32 cellular contexts compared by ENCODE assay signal in the genomic region with DNA sequence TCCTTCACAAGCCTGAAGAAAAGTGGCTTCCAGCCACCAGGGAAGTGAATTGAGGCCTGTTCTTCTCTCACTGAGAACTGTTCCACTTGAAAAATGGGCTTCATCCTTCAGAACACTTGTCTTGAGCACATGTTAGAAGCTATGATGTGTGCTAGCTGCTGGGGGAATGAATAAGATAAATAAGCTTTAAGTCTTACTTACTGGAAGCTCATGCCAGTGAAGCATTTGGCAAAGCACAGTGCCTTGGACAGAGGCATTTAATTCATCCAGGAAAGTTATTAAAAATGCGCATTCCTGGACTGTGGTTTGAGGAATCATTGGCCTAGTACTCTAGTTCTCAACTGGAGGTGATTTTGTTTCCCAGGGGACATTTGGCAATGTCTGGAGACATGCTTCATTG.
A peak's percentile ranks its signal among the peaks of the same experiment; 100 is the strongest.
DNase-seq lines count a peak whose midpoint lies in the region; ATAC-seq and TF ChIP-seq lines count a peak whose summit lies in the region.
"Had no signal": no experiment of that assay in that cellular context is flagged by ENCODE, and none has a peak within 500 bp of the region (broad histone marks: within the 10 kb centered on the region; RNA-seq: fewer than 3 reads in every experiment).

No MANE protein-coding gene starts in this region.

- H3K4me3 ChIP-seq in SK-N-SH (ENCODE audit: low read depth in 2 of 2, low read length in 1 of 2), result no peak overlapping the region
- H3K4me3 ChIP-seq in fibroblast of the aortic adventitia (ENCODE audit: low read depth, low read length), result no peak overlapping the region
- H3K4me3 ChIP-seq in upper lobe of right lung, result no peak overlapping the region
- no peak overlapping the region for H3K4me3 ChIP-seq in ovary
- H3K4me3 ChIP-seq: adrenal gland, gastrocnemius medialis, hepatocyte, pancreas, smooth muscle cell had no signal

- H2AFZ ChIP-seq in SK-N-SH (ENCODE audit: low read depth), result no peak overlapping the region
- H2AFZ ChIP-seq: hepatocyte had no signal

- no peaks in the 10 kb centered on the region for H3K9me3 ChIP-seq in SK-N-SH
- no peaks in the 10 kb centered on the region for H3K9me3 ChIP-seq in upper lobe of right lung
- H3K9me3 ChIP-seq in ovary, result no peaks in the 10 kb centered on the region
- H3K9me3 ChIP-seq: adrenal gland, BE2C, gastrocnemius medialis, pancreas had no signal

- TF ChIP-seq CTCF in SK-N-SH (IDR thresholded peaks at IDR 0.05), result no peak
- TF ChIP-seq CTCF in fibroblast of the aortic adventitia (IDR thresholded peaks at IDR 0.05; ENCODE audit: insufficient read depth, low read length), result no peak
- TF ChIP-seq CTCF in upper lobe of right lung (IDR thresholded peaks at IDR 0.05), result no peak
- TF ChIP-seq CTCF in ovary (IDR thresholded peaks at IDR 0.05), result no peak

- H3K4me1 ChIP-seq in SK-N-SH (ENCODE audit: control insufficient read depth in 1 of 2, insufficient read depth in 2 of 2, low read depth in 1 of 2, low read length in 1 of 2) (peaks cover 0 to 40% of the 10 kb centered on the region in 2 experiments; a peak in 2 of 4 replicates), upper lobe of right lung (peaks cover 7% of the 10 kb centered on the region), ovary (ENCODE audit: insufficient read depth) (peaks cover 2% of the 10 kb centered on the region)
- H3K4me1 ChIP-seq: adrenal gland, BE2C, gastrocnemius medialis had no signal

- TF ChIP-seq POLR2A in ovary (IDR thresholded peaks at IDR 0.05), result no peak

- H3K27me3 ChIP-seq in SK-N-SH (ENCODE audit: insufficient read depth) (no peaks in the 10 kb centered on the region), upper lobe of right lung (no peaks in the 10 kb centered on the region), ovary (no peaks in the 10 kb centered on the region)
- H3K27me3 ChIP-seq: adrenal gland, BE2C, gastrocnemius medialis, hepatocyte, pancreas had no signal

- no peaks in the 10 kb centered on the region for H3K36me3 ChIP-seq in SK-N-SH (replicated peaks in 1 of 2; ENCODE audit: control insufficient read depth in 1 of 2, insufficient read depth in 2 of 2, low read length in 1 of 2)
- no peaks in the 10 kb centered on the region for H3K36me3 ChIP-seq in upper lobe of right lung
- no peaks in the 10 kb centered on the region for H3K36me3 ChIP-seq in ovary
- H3K36me3 ChIP-seq: adrenal gland, BE2C, gastrocnemius medialis, pancreas had no signal

- intact Hi-C loops in upper lobe of right lung (cut with DNase I) (no loop called here), ovary (cut with DNase I) (no loop called here)

- no peak overlapping the region for H3K4me2 ChIP-seq in SK-N-SH
- H3K4me2 ChIP-seq: hepatocyte, KMS-11, smooth muscle cell had no signal

- H4K20me1 ChIP-seq in SK-N-SH (ENCODE audit: insufficient read depth), result no peaks in the 10 kb centered on the region

- H3K9ac ChIP-seq in SK-N-SH, result no peak overlapping the region
- H3K9ac ChIP-seq: KMS-11 had no signal

- no peaks in the 10 kb centered on the region for H3K9me2 ChIP-seq in SK-N-SH

- peak overlapping the region; percentile 20 to 58; a peak in 2 of 4 replicates for H3K27ac ChIP-seq in SK-N-SH (ENCODE audit: low read depth in 2 of 2, low read length in 1 of 2)
- H3K27ac ChIP-seq in upper lobe of right lung, result no peak overlapping the region
- H3K27ac ChIP-seq in ovary, result no peak overlapping the region
- H3K27ac ChIP-seq: 22Rv1, adrenal gland, gastrocnemius medialis, hepatocyte, HL-60, KMS-11, pancreas had no signal

- no peak for TF ChIP-seq RAD21 in SK-N-SH (IDR thresholded peaks at IDR 0.05; ENCODE audit: low read length)

- CTCF ChIA-PET in SK-N-SH (lab: Yijun Ruan, JAX), result no interaction called here

- peaks cover 9% of the 10 kb centered on the region for H3F3A ChIP-seq in SK-N-SH (replicated peaks; ENCODE audit: insufficient read depth)

- ATAC-seq in upper lobe of right lung (peak; percentile 67), HG03139 (IDR thresholded peaks at IDR 0.05; ENCODE audit: unreplicated experiment) (no peak), HG03521 (IDR thresholded peaks at IDR 0.05; ENCODE audit: unreplicated experiment) (no peak)
- ATAC-seq: CD8-positive, alpha-beta T cell; esophagus mucosa; gastrocnemius medialis; left cardiac atrium; Panc1; pancreas; stimulated activated naive CD8-positive, alpha-beta T cell treated with anti-CD3 and anti-CD28 coated beads, Interleukin-15, Interleukin-2, amounts not matched to agents 100 U/mL and 50 U/mL, for 24 hours had no signal

- peak; percentile 4 for DNase-seq in NCI-H2196 (lab: John Stamatoyannopoulos, UW; ENCODE audit: unreplicated experiment)
- DNase-seq in NCI-H2196 treated with DMSO at 0.1 percent for 48 hours (lab: John Stamatoyannopoulos, UW; ENCODE audit: unreplicated experiment), result no peak
- DNase-seq in SK-N-SH, result no peak
- peak; percentile 85 for DNase-seq in fibroblast of the aortic adventitia (ENCODE audit: low read depth)
- no peak for DNase-seq in upper lobe of right lung
- no peak for DNase-seq in ovary
- DNase-seq: activated CD4-positive, alpha-beta memory T cell treated with anti-CD3 and anti-CD28 coated beads, Interleukin-2, amount 10 ng/mL, durations not matched to agents 7 days and 5 days; activated CD8-positive, alpha-beta memory T cell treated with anti-CD3 and anti-CD28 coated beads, Interleukin-2, amount 50 U/mL, for 48 hours; activated naive CD4-positive, alpha-beta T cell treated with anti-CD3 and anti-CD28 coated beads, Interleukin-2, amount 10 ng/mL, durations not matched to agents 7 days and 5 days; adrenal gland; BE2C; CD8-positive, alpha-beta T cell; cortex of kidney; gastrocnemius medialis; left cardiac atrium; mammary epithelial cell; NCI-H1417 treated with DMSO at 0.1 percent for 48 hours; NCI-H2029 treated with DMSO at 0.1 percent for 48 hours; NCI-H774; pancreas; SHP77; stimulated activated CD4-positive, alpha-beta T cell treated with anti-CD3 and anti-CD28 coated beads, Interleukin-1b, Interleukin-23, amount 100 ng/mL, for 48 hours; stimulated activated naive CD8-positive, alpha-beta T cell treated with anti-CD3 and anti-CD28 coated beads, Interleukin-15, Interleukin-2, amounts not matched to agents 100 U/mL and 50 U/mL, for 24 hours had no signal

- TF ChIP-seq EP300 in SK-N-SH (IDR thresholded peaks at IDR 0.05; ENCODE audit: borderline replicate concordance in 1 of 2, low read depth in 1 of 2, low read length in 1 of 2) (0 out of 4 replicates have a peak, but pooled peaks of 1 of the 2 experiments have one; percentile 39), ovary (IDR thresholded peaks at IDR 0.05) (no peak)

- 57% methylated on average over 1 of the region's 1 CpG for WGBS in SK-N-SH (ENCODE audit: low lambda C conversion rate)
- 70 to 90% (median 88%) methylated on average over 1 of the region's 1 CpG for WGBS in ovary, 3 donors

- POLR2A ChIA-PET in SK-N-SH (lab: Yijun Ruan, JAX), result no interaction called here

- no peaks in the 10 kb centered on the region for H3K79me2 ChIP-seq in SK-N-SH (ENCODE audit: insufficient read depth)
- H3K79me2 ChIP-seq: hepatocyte had no signal

TF ChIP-seq in SK-N-SH, 30 proteins besides CTCF, POLR2A, EP300 and RAD21 (continues in another document):
- TF ChIP-seq SMC3 (IDR thresholded peaks at IDR 0.05; ENCODE audit: low read depth, low read length), result no peak
- TF ChIP-seq YY1 (IDR thresholded peaks at IDR 0.05; ENCODE audit: low read depth), result no peak
- no peak for TF ChIP-seq TAF1 (IDR thresholded peaks at IDR 0.05; ENCODE audit: borderline replicate concordance, low read depth, low read length)
- no peak for TF ChIP-seq POLR2AphosphoS5 (IDR thresholded peaks at IDR 0.05; ENCODE audit: low read depth, low read length)
- TF ChIP-seq, protein P1, sequence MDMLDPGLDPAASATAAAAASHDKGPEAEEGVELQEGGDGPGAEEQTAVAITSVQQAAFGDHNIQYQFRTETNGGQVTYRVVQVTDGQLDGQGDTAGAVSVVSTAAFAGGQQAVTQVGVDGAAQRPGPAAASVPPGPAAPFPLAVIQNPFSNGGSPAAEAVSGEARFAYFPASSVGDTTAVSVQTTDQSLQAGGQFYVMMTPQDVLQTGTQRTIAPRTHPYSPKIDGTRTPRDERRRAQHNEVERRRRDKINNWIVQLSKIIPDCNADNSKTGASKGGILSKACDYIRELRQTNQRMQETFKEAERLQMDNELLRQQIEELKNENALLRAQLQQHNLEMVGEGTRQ (IDR thresholded peaks at IDR 0.05; ENCODE audit: borderline replicate concordance, low read depth, low read length), result no peak
- TF ChIP-seq, protein P2, sequence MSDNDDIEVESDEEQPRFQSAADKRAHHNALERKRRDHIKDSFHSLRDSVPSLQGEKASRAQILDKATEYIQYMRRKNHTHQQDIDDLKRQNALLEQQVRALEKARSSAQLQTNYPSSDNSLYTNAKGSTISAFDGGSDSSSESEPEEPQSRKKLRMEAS (IDR thresholded peaks at IDR 0.05; ENCODE audit: low read depth), result peak; percentile 67; the same call in 1 of the 2 replicates
- 0 out of 2 replicates have a peak, but pooled peaks have one; percentile 15 for TF ChIP-seq TEAD4 (IDR thresholded peaks at IDR 0.05; ENCODE audit: borderline replicate concordance, insufficient read depth)
- TF ChIP-seq SIN3A (IDR thresholded peaks at IDR 0.05; ENCODE audit: borderline replicate concordance, low read depth, low read length), result no peak
- no peak for TF ChIP-seq FOXM1 (IDR thresholded peaks at IDR 0.05; ENCODE audit: low read depth)
- TF ChIP-seq, protein P3, sequence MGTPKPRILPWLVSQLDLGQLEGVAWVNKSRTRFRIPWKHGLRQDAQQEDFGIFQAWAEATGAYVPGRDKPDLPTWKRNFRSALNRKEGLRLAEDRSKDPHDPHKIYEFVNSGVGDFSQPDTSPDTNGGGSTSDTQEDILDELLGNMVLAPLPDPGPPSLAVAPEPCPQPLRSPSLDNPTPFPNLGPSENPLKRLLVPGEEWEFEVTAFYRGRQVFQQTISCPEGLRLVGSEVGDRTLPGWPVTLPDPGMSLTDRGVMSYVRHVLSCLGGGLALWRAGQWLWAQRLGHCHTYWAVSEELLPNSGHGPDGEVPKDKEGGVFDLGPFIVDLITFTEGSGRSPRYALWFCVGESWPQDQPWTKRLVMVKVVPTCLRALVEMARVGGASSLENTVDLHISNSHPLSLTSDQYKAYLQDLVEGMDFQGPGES (IDR thresholded peaks at IDR 0.05; ENCODE audit: low read depth, low read length), result no peak
- TF ChIP-seq RCOR1 (IDR thresholded peaks at IDR 0.05; ENCODE audit: low read length), result no peak
- no peak for TF ChIP-seq RXRA (IDR thresholded peaks at IDR 0.05; ENCODE audit: borderline replicate concordance, low read depth)
- TF ChIP-seq EZH2phosphoT487 (IDR thresholded peaks at IDR 0.05; ENCODE audit: borderline replicate concordance, low read depth), result no peak
- TF ChIP-seq NRF1 (IDR thresholded peaks at IDR 0.05; ENCODE audit: low read depth, low read length), result no peak
- no peak for TF ChIP-seq GATA2 (CRISPR knock-in tag; IDR thresholded peaks at IDR 0.05)
- TF ChIP-seq NFIC (IDR thresholded peaks at IDR 0.05; ENCODE audit: borderline replicate concordance), result peak; percentile 61
- TF ChIP-seq JUND (IDR thresholded peaks at IDR 0.05), result no peak
- no peak; the same call in 1 of the 2 replicates for TF ChIP-seq FOSL2 (IDR thresholded peaks at IDR 0.05; ENCODE audit: borderline replicate concordance, low read depth)
- TF ChIP-seq TCF12 (IDR thresholded peaks at IDR 0.05), result 0 out of 2 replicates have a peak, but pooled peaks have one; percentile 45
- TF ChIP-seq FOXJ3 (CRISPR knock-in tag; IDR thresholded peaks at IDR 0.05), result no peak

Comparison
In these comparisons a context has a peak if more than half of its experiments do, and no peak if none do; other contexts are left out.
1. DNase-seq: peak in NCI-H2196 (single experiment) and fibroblast of the aortic adventitia (single experiment); none in NCI-H2196 treated with DMSO at 0.1 percent for 48 hours (single experiment), SK-N-SH (single experiment), upper lobe of right lung (single experiment) and ovary (0 of 5).
2. H3K27ac ChIP-seq: peak in SK-N-SH (2 of 2); none in upper lobe of right lung (single experiment) and ovary (0 of 2).